Comparison of ENCODE assay signal across 14 cellular contexts in the genomic region with DNA sequence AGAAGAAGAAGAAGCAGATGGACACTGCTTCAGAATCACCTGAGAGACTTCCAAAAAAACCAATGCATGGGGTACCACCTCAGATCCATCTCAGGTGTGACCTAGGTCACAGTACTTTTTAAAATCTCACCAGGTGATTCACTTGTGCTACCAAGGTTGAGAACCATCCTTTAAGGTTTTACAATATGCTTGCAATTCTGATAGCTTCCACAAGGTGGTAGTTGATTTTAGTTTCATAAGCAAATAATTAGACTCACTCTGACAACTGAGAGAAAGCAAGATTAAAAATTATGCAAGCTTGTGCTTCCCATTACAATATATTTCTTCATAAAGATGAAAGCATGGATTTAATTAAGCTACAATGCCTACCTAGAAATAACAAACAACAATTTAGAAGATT.
DNase-seq lines count a peak whose midpoint lies in the region; TF ChIP-seq lines count a peak whose summit lies in the region.
"Had no signal": no experiment of that assay in that cellular context is flagged by ENCODE, and none has a peak within 500 bp of the region (broad histone marks: within the 10 kb centered on the region; RNA-seq: fewer than 3 reads in every experiment).

No MANE protein-coding gene starts in this region.

- BruUV-seq in A673 (replicated peaks; lab: Mats Ljungman, UMichigan), result no TSS peak

- no peaks in the 10 kb centered on the region for H3K9me3 ChIP-seq in A673 (ENCODE audit: low read depth, low read length, poor library complexity, severe bottlenecking)

- no peaks in the 10 kb centered on the region for H3K4me1 Mint-ChIP-seq in glutamatergic neuron (ENCODE audit: low read depth, unreplicated experiment)

- peaks cover 5% of the 10 kb centered on the region for H3K36me3 Mint-ChIP-seq in glutamatergic neuron (ENCODE audit: unreplicated experiment)

- peak; percentile 40; the same call in 1 of the 2 replicates for TF ChIP-seq CTCF in A673 (conservative IDR thresholded peaks at IDR 0.05; ENCODE audit: low read depth, low read length)
- TF ChIP-seq CTCF in HFF-Myc (IDR thresholded peaks at IDR 0.05; ENCODE audit: low read depth, low read length, missing control alignments), result peak; percentile 34
- TF ChIP-seq CTCF in glutamatergic neuron (IDR thresholded peaks at IDR 0.05; ENCODE audit: partially characterized antibody, unreplicated experiment), result peak; percentile 68

- H3K4me3 Mint-ChIP-seq in glutamatergic neuron (ENCODE audit: unreplicated experiment), result no peak overlapping the region
- H3K4me3 Mint-ChIP-seq: CD4-positive, alpha-beta T cell had no signal

- peak; percentile 2 for DNase-seq in A673 (ENCODE audit: low spot score)
- peak; percentile 14 for DNase-seq in HFF-Myc (ENCODE audit: extremely low read depth, low read depth)
- DNase-seq in SKM-1 treated with dmso at 0.1 percent for 144 hours (lab: John Stamatoyannopoulos, UW; ENCODE audit: unreplicated experiment), result peak; percentile 1
- no peak for DNase-seq in glutamatergic neuron
- no peak for DNase-seq in activated naive CD4-positive, alpha-beta T cell (lab: John Stamatoyannopoulos, UW)
- DNase-seq in NCI-H748 (lab: John Stamatoyannopoulos, UW; ENCODE audit: unreplicated experiment), result no peak
- no peak for DNase-seq in stimulated activated CD4-positive, alpha-beta T cell treated with anti-CD3 and anti-CD28 coated beads, Interleukin-12 subunit alpha, Interleukin-12 subunit beta, amount 100 ng/mL, for 4 hours
- no peak for DNase-seq in SK-N-DZ (ENCODE audit: low spot score)
- DNase-seq: CD4-positive, alpha-beta T cell; cortex of kidney; islet precursor cell; MG63; stimulated activated naive CD8-positive, alpha-beta T cell treated with anti-CD3 and anti-CD28 coated beads, Interleukin-15, Interleukin-2, amounts not matched to agents 100 U/mL and 50 U/mL, for 24 hours had no signal

- H3K27ac Mint-ChIP-seq in glutamatergic neuron (ENCODE audit: unreplicated experiment), result no peak overlapping the region
- H3K27ac Mint-ChIP-seq: CD4-positive, alpha-beta T cell had no signal

- intact Hi-C loops in A673 (cut with micrococcal nuclease; ENCODE audit: unreplicated experiment), result no loop called here

- POLR2A ChIA-PET in A673 (lab: Charles Lee; ENCODE audit: low non-redundant PET), result no interaction called here

- peaks cover 3% of the 10 kb centered on the region for H3K9me3 Mint-ChIP-seq in glutamatergic neuron (ENCODE audit: unreplicated experiment)

- H3K27me3 ChIP-seq in A673 (replicated peaks; ENCODE audit: insufficient read depth, low read depth, low read length, poor library complexity), result no peaks in the 10 kb centered on the region
- H3K27me3 ChIP-seq: MG63 had no signal

- H3K4me3 ChIP-seq in A673 (ENCODE audit: low read depth, low read length, poor library complexity, severe bottlenecking), result no peak overlapping the region
- no peak overlapping the region for H3K4me3 ChIP-seq in HFF-Myc (replicated peaks; ENCODE audit: low read depth, low read length)
- H3K4me3 ChIP-seq: MG63, skin epidermis had no signal

- H3K36me3 ChIP-seq in A673 (ENCODE audit: insufficient read depth, low read length, poor library complexity, severe bottlenecking), result no peaks in the 10 kb centered on the region
- H3K36me3 ChIP-seq: MG63 had no signal

- peaks cover 5% of the 10 kb centered on the region for H3K27me3 Mint-ChIP-seq in glutamatergic neuron (ENCODE audit: unreplicated experiment)

- CTCF ChIA-PET in A673 (lab: Charles Lee), result no interaction called here

- no peak overlapping the region for H3K27ac ChIP-seq in A673 (ENCODE audit: low read depth, low read length, poor library complexity, severe bottlenecking)
- H3K27ac ChIP-seq: skin epidermis had no signal

- no peaks in the 10 kb centered on the region for H3K4me1 ChIP-seq in A673 (ENCODE audit: insufficient read depth, low read length, poor library complexity, severe bottlenecking)

Comparison
In these comparisons a context has a peak if more than half of its experiments do, and no peak if none do; other contexts are left out.
1. DNase-seq: peak in A673 (single experiment), HFF-Myc (single experiment) and SKM-1 treated with dmso at 0.1 percent for 144 hours (single experiment); none in glutamatergic neuron (single experiment), activated naive CD4-positive, alpha-beta T cell (0 of 4), NCI-H748 (single experiment), stimulated activated CD4-positive, alpha-beta T cell treated with anti-CD3 and anti-CD28 coated beads, Interleukin-12 subunit alpha, Interleukin-12 subunit beta, amount 100 ng/mL, for 4 hours (single experiment) and SK-N-DZ (single experiment).
2. Peak in every context shown above with its lines, with median percentiles within 50 percentile points of each other: CTCF ChIP-seq.